8 cellular contexts compared by ENCODE assay signal in genomic region chr15:60326824-60327654, GRCh38.
DNase-seq lines count a peak whose midpoint lies in the region; ATAC-seq, FAIRE-seq and TF ChIP-seq lines count a peak whose summit lies in the region.

No MANE protein-coding gene starts in this region.

- no peaks in the 10 kb centered on the region for H3K9me3 Mint-ChIP-seq in HFFc6

- no peaks in the 10 kb centered on the region for H3K27me3 ChIP-seq in OCI-LY1 (ENCODE audit: insufficient read depth, low read length)
- peaks cover 2 to 32% of the 10 kb centered on the region in 2 experiments for H3K27me3 ChIP-seq in HepG2 (ENCODE audit: control insufficient read depth in 1 of 2, insufficient read depth in 2 of 2, low read length in 2 of 2)
- peaks cover 0 to 25% of the 10 kb centered on the region in 2 donors for H3K27me3 ChIP-seq in uterus

- TF ChIP-seq RAD21 in HepG2 (CRISPR knock-in tag; IDR thresholded peaks at IDR 0.05), result peak; percentile 75

- no peak overlapping the region for H3K27ac Mint-ChIP-seq in HFFc6

- peak; percentile 59 for FAIRE-seq in HepG2 (lab: Jason Lieb, UNC)

- H3K4me1 Mint-ChIP-seq in HFFc6 (ENCODE audit: low read depth), result peaks cover 21% of the 10 kb centered on the region; the same call in 1 of the 2 replicates

- H3K79me2 ChIP-seq in OCI-LY1 (ENCODE audit: insufficient read depth, low read length) (no peaks in the 10 kb centered on the region), HepG2 (ENCODE audit: insufficient read depth, low read length) (no peaks in the 10 kb centered on the region)

- in situ Hi-C loops in T47D (cut with HindIII; ENCODE audit: low pct_unique_long_range_greater_than_20kb, low sequenced_read_pairs) (no loop called here), HepG2 (cut with HindIII; ENCODE audit: extremely low pct_ligation_motif_present, low pct_unique_long_range_greater_than_20kb) (no loop called here)

- CTCF ChIA-PET in HepG2 (lab: Yijun Ruan, JAX; ENCODE audit: low intra/inter-chr PET ratio, low total read pairs), result interaction anchor here (1.3 to 1.8 kb wide), 3 partner anchors 409 to 636 kb away, joined by 4 to 12 read pairs (median 11); no protein-coding TSS in a partner anchor

- H4K20me1 ChIP-seq in OCI-LY1 (ENCODE audit: insufficient read depth, low read length) (no peaks in the 10 kb centered on the region), HepG2 (ENCODE audit: insufficient read depth, low read length) (no peaks in the 10 kb centered on the region)

- POLR2A ChIA-PET in HepG2 (lab: Yijun Ruan, JAX), result no interaction called here

- H3K4me2 ChIP-seq in OCI-LY1 (ENCODE audit: low read length) (no peak overlapping the region), HepG2 (ENCODE audit: low read depth, low read length) (no peak overlapping the region)

- H3K4me1 ChIP-seq in OCI-LY1 (ENCODE audit: insufficient read depth, low read length, severe bottlenecking) (no peaks in the 10 kb centered on the region), HepG2 (ENCODE audit: insufficient read depth, low read length) (no peaks in the 10 kb centered on the region), uterus (no peaks in the 10 kb centered on the region)

- H2AFZ ChIP-seq in OCI-LY1 (ENCODE audit: low read length), result no peak overlapping the region
- H2AFZ ChIP-seq in HepG2 (ENCODE audit: low read length), result no peak overlapping the region

- H3K9me3 ChIP-seq in OCI-LY1 (ENCODE audit: low read length), result no peaks in the 10 kb centered on the region
- H3K9me3 ChIP-seq in HepG2 (ENCODE audit: low read length), result no peaks in the 10 kb centered on the region
- H3K9me3 ChIP-seq in uterus, result no peaks in the 10 kb centered on the region

- BruUV-seq in HepG2 (replicated peaks; lab: Mats Ljungman, UMichigan), result no TSS peak

- intact Hi-C loops in HepG2 (cut with micrococcal nuclease; ENCODE audit: unreplicated experiment) (loop anchor here (1.0 to 5.0 kb wide), 4 partner anchors 115 to 636 kb away; no protein-coding TSS in a partner anchor), uterus (cut with DNase I; ENCODE audit: low total_unique reads) (no loop called here)

- H3K36me3 ChIP-seq in OCI-LY1 (ENCODE audit: insufficient read depth, low read length) (no peaks in the 10 kb centered on the region), HepG2 (replicated peaks in 1 of 2; ENCODE audit: control insufficient read depth in 1 of 2, insufficient read depth in 2 of 2, low read length in 2 of 2) (no peaks in the 10 kb centered on the region; a peak in 1 of 5 replicates), uterus (no peaks in the 10 kb centered on the region)

- 4% methylated on average over 5 of the region's 5 CpGs for WGBS in HepG2 (ENCODE audit: low lambda C conversion rate)

- H3K9ac ChIP-seq in OCI-LY1 (ENCODE audit: low read length) (no peak overlapping the region), HepG2 (ENCODE audit: insufficient read depth, low read depth, low read length) (no peak overlapping the region)

- no peak overlapping the region for H3K4me3 ChIP-seq in OCI-LY1 (ENCODE audit: low read depth, low read length, poor library complexity, severe bottlenecking)
- H3K4me3 ChIP-seq in HepG2 (replicated peaks in 1 of 3; ENCODE audit: insufficient read depth in 1 of 3, low read depth in 2 of 3, low read length in 3 of 3), result no peak overlapping the region
- no peak overlapping the region for H3K4me3 ChIP-seq in uterus

- H3F3A ChIP-seq in OCI-LY1 (ENCODE audit: insufficient read depth, low read length), result no peaks in the 10 kb centered on the region

- H3K9me2 ChIP-seq in OCI-LY1 (ENCODE audit: low read depth, low read length), result no peaks in the 10 kb centered on the region

- TF ChIP-seq EP300 in HepG2 (IDR thresholded peaks at IDR 0.05; ENCODE audit: low read depth in 2 of 2, low read length in 2 of 2), result no peak
- no peak for TF ChIP-seq EP300 in HepG2 (CRISPR knock-in tag; IDR thresholded peaks at IDR 0.05; ENCODE audit: borderline replicate concordance)

- no peak overlapping the region for H3K4me3 Mint-ChIP-seq in HFFc6

- TF ChIP-seq POLR2A in HepG2 (IDR thresholded peaks at IDR 0.05; ENCODE audit: insufficient read depth in 1 of 2, low read depth in 2 of 2, low read length in 2 of 2) (no peak), uterus (IDR thresholded peaks at IDR 0.05) (no peak)

- H3K27ac ChIP-seq in OCI-LY1 (ENCODE audit: low read depth, low read length, poor library complexity, severe bottlenecking), result no peak overlapping the region
- no peak overlapping the region for H3K27ac ChIP-seq in HepG2 (ENCODE audit: extremely low read length, insufficient read depth, low read length)
- H3K27ac ChIP-seq in uterus, result no peak overlapping the region

- no peak for ATAC-seq in HepG2
- no peak for ATAC-seq in GM21619 (IDR thresholded peaks at IDR 0.05; ENCODE audit: unreplicated experiment)

- TF ChIP-seq CTCF in HFFc6 (IDR thresholded peaks at IDR 0.05), result peak; percentile 98
- peak; percentile 75 for TF ChIP-seq CTCF in OCI-LY1 (IDR thresholded peaks at IDR 0.05; ENCODE audit: low read length)
- TF ChIP-seq CTCF in HepG2 (CRISPR knock-in tag; IDR thresholded peaks at IDR 0.05), result peak; percentile 78
- peak; percentile 44 to 74 (median 62) for TF ChIP-seq CTCF in uterus (IDR thresholded peaks at IDR 0.05)

- no peaks in the 10 kb centered on the region for H3K36me3 Mint-ChIP-seq in HFFc6 (ENCODE audit: low read depth)

- peak; percentile 73 for DNase-seq in DMS53 (lab: John Stamatoyannopoulos, UW)
- peak; percentile 47 for DNase-seq in HFFc6
- DNase-seq in T47D (ENCODE audit: low read depth in 1 of 2, low spot score in 1 of 2), result peak; percentile 17 to 75
- peak; percentile 50 for DNase-seq in HepG2 (ENCODE audit: low spot score)
- no peak for DNase-seq in uterus
- DNase-seq in GOT3 (lab: John Stamatoyannopoulos, UW), result no peak

- peaks cover 31% of the 10 kb centered on the region for H3K27me3 Mint-ChIP-seq in HFFc6 (ENCODE audit: insufficient read depth)

TF ChIP-seq in HepG2, 621 proteins besides CTCF, POLR2A, EP300 and RAD21:
- TF ChIP-seq ZNF891 (CRISPR knock-in tag; IDR thresholded peaks at IDR 0.05) (no peak), ZNF614 (CRISPR knock-in tag; IDR thresholded peaks at IDR 0.05; ENCODE audit: borderline replicate concordance) (no peak), SMC3 (IDR thresholded peaks at IDR 0.05; ENCODE audit: low read length) (peak; percentile 83), ZNF362 (CRISPR knock-in tag; IDR thresholded peaks at IDR 0.05; ENCODE audit: borderline replicate concordance) (peak; percentile 32; the same call in 1 of the 2 replicates), STAG1 (CRISPR knock-in tag; IDR thresholded peaks at IDR 0.05) (peak; percentile 82)

Comparison
In these comparisons a context has a peak if more than half of its experiments do, and no peak if none do; other contexts are left out.
1. DNase-seq: peak in DMS53 (single experiment), HFFc6 (single experiment), T47D (2 of 2) and HepG2 (single experiment); none in uterus (0 of 2) and GOT3 (single experiment).
2. Peak in every context shown above with its lines, with median percentiles within 50 percentile points of each other: CTCF ChIP-seq.